ENCODE assay signal across 18 cellular contexts in the genomic region with DNA sequence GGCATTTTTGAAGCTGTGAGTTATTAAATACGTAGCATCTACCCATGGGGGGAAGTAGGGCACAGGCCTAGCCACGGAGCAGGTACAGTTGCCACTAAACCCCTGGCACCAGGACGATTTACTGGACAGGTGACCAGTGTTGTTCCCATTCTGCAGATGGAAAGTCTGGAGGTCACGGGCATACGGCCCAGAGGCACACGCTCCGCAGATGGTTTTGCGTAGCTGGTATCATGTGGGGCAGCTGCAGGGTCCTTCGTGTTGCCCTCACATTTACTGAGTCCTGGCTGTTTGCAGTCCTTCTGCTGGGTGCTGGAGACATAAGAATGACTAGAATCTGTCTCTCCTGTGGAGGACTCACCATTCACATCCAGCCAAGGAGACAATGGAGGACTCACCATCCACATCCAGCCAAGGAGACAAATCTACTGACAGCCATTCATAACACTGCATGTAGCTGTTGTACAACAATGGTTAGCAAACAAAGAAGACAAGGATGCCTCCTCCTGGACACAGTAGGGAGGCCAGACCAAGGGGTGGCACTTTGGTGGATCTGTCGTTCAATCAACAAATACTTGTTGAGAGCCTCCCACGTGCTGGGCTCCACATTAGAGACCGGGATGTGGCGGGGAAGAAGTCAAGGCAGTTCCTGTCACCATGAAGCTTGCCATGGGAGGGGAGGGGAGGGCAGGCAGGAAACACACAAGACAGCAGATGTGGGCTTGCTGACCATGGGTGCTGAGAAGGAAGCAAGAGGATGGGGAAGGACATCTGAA. TPM values are rescaled to one million over a fixed set of nuclear protein-coding genes. Genes with fewer than 3 reads are reported as not detected.
"Had no signal": no experiment of that assay in that cellular context is flagged by ENCODE, and none has a peak within 500 bp of the region (broad histone marks: within the 10 kb centered on the region; RNA-seq: fewer than 3 reads in every experiment).

No MANE protein-coding gene starts in this region.

- ATAC-seq: gastrocnemius medialis; SK-N-SH treated with all-trans-retinoic acid at 6 μM for 48 hours; stimulated activated memory B cell treated with anti-CD40 and anti-IgM and Interleukin-4, amounts not matched to agents 10 μg/mL and 1 μg/mL and 100 μg/mL, for 72 hours had no signal

- H3K4me1 ChIP-seq: parathyroid adenoma had no signal

- H3K27me3 Mint-ChIP-seq: activated B cell treated with CpG ODN at 0.5 μM for 24 hours had no signal

- H3K27ac ChIP-seq: cardiac muscle cell, gastrocnemius medialis, parathyroid adenoma had no signal

- H3K27ac Mint-ChIP-seq: activated B cell treated with CpG ODN at 0.5 μM for 24 hours; activated naive CD8-positive, alpha-beta T cell treated with anti-CD3 and anti-CD28 coated beads for 36 hours; naive B cell; stimulated activated memory B cell treated with anti-CD40 and anti-IgM and Interleukin-4, amounts not matched to agents 10 μg/mL and 1 μg/mL and 100 μg/mL, for 72 hours had no signal

- H3K27me3 ChIP-seq: cardiac muscle cell had no signal

- H3K36me3 ChIP-seq: cardiac muscle cell, gastrocnemius medialis had no signal

- H3K36me3 Mint-ChIP-seq: activated naive CD8-positive, alpha-beta T cell treated with anti-CD3 and anti-CD28 coated beads for 36 hours; naive B cell; stimulated activated memory B cell treated with anti-CD40 and anti-IgM and Interleukin-4, amounts not matched to agents 10 μg/mL and 1 μg/mL and 100 μg/mL, for 72 hours had no signal

- H3K9ac ChIP-seq: parathyroid adenoma had no signal

- H3K4me3 Mint-ChIP-seq: activated B cell treated with CpG ODN at 0.5 μM for 24 hours; activated naive CD8-positive, alpha-beta T cell treated with anti-CD3 and anti-CD28 coated beads for 36 hours; stimulated activated memory B cell treated with anti-CD40 and anti-IgM and Interleukin-4, amounts not matched to agents 10 μg/mL and 1 μg/mL and 100 μg/mL, for 72 hours had no signal

- H3K4me3 ChIP-seq: cardiac muscle cell, gastrocnemius medialis, smooth muscle cell had no signal

- H3K9me3 ChIP-seq: gastrocnemius medialis had no signal

- H3K4me1 Mint-ChIP-seq: activated B cell treated with CpG ODN at 0.5 μM for 24 hours; activated naive CD8-positive, alpha-beta T cell treated with anti-CD3 and anti-CD28 coated beads for 36 hours; naive B cell; stimulated activated memory B cell treated with anti-CD40 and anti-IgM and Interleukin-4, amounts not matched to agents 10 μg/mL and 1 μg/mL and 100 μg/mL, for 72 hours had no signal

- DNase-seq: activated B cell treated with CpG ODN at 0.5 μM for 24 hours; activated CD4-positive, alpha-beta T cell treated with anti-CD3 and anti-CD28 coated beads, Interleukin-2, amount 50 U/mL, for 1 hour; activated gamma-delta T cell treated with Interleukin-2 at 50 U/mL for 16 hours; activated naive CD8-positive, alpha-beta T cell treated with anti-CD3 and anti-CD28 coated beads for 36 hours; activated T-cell treated with anti-CD3 and anti-CD28 coated beads, Interleukin-2, amount 50 U/mL, for 1 hour; anterior cingulate cortex; effector CD4-positive, alpha-beta T cell; gastrocnemius medialis; naive B cell; retina; substantia nigra; trophoblast cell had no signal

RNA-seq across cellular contexts. Expression of gene TWIST2, which starts 24.9 kb away (rescaled TPM):
- total RNA-seq: activated B cell treated with CpG ODN at 0.5 μM for 24 hours; activated naive CD8-positive, alpha-beta T cell treated with anti-CD3 and anti-CD28 coated beads for 36 hours; cardiac muscle cell; T-helper 1 cell treated with Interleukin-12 subunit alpha and Interleukin-12 subunit beta and Interleukin-4 antibody, amounts not matched to agents 30 ng/mL and 1 ng/mL, for 36 hours had no signal
- polyA plus RNA-seq: cardiac muscle cell had no signal
